In genomic region chr20:3820048-3820900, GRCh38 we compare ENCODE assay signal across 1 cellular context.
TF ChIP-seq lines count a peak whose summit lies in the region.

AP5S1 (plus strand) TSS chr20:3820547; CDS start chr20:3822118, 1,571 bp downstream.

TF ChIP-seq in H1, 55 proteins besides CTCF, POLR2A, EP300 and RAD21 (continued from another document):
- TF ChIP-seq CHD7 (IDR thresholded peaks at IDR 0.05; ENCODE audit: insufficient replicate concordance, low read length): no peak
- peak; percentile 46 to 65; a peak in 1 of 4 replicates for TF ChIP-seq SIN3A (conservative IDR thresholded peaks at IDR 0.05 in 1 of 2, IDR thresholded peaks at IDR 0.05 in 1 of 2; ENCODE audit: low read depth in 1 of 2, low read length in 2 of 2)
- no peak for TF ChIP-seq CBX8 (IDR thresholded peaks at IDR 0.05; ENCODE audit: borderline replicate concordance, low read depth, low read length)
- TF ChIP-seq GTF2F1 (IDR thresholded peaks at IDR 0.05; ENCODE audit: borderline replicate concordance, low read depth, low read length): no peak
- no peak for TF ChIP-seq SUZ12 (IDR thresholded peaks at IDR 0.05; ENCODE audit: low read length)
- TF ChIP-seq JUND (IDR thresholded peaks at IDR 0.05; ENCODE audit: low read length): peak; percentile 79
- TF ChIP-seq POLR2AphosphoS5 (IDR thresholded peaks at IDR 0.05; ENCODE audit: low read depth, low read length): peak; percentile 81; the same call in 1 of the 2 replicates
- TF ChIP-seq TAF1 (IDR thresholded peaks at IDR 0.05; ENCODE audit: low read depth, low read length): peak; percentile 86
- TF ChIP-seq SIX5 (IDR thresholded peaks at IDR 0.05; ENCODE audit: low read depth, low read length): peak; percentile 84
- TF ChIP-seq NANOG (IDR thresholded peaks at IDR 0.05; ENCODE audit: insufficient read depth, low read depth, low read length, poor library complexity, severe bottlenecking): no peak
- TF ChIP-seq KDM1A (IDR thresholded peaks at IDR 0.05; ENCODE audit: borderline replicate concordance, low read length): no peak
- TF ChIP-seq RFX5 (IDR thresholded peaks at IDR 0.05; ENCODE audit: borderline replicate concordance, low read depth, low read length): no peak
- no peak for TF ChIP-seq TCF12 (IDR thresholded peaks at IDR 0.05; ENCODE audit: low read depth, low read length)
- TF ChIP-seq TEAD4 (IDR thresholded peaks at IDR 0.05; ENCODE audit: low read depth, low read length): no peak; the same call in 1 of the 2 replicates
- TF ChIP-seq RBBP5 (IDR thresholded peaks at IDR 0.05; ENCODE audit: borderline replicate concordance, low read depth, low read length): peak; percentile 100
- no peak for TF ChIP-seq RXRA (IDR thresholded peaks at IDR 0.05; ENCODE audit: insufficient read depth, low read depth, low read length)
- TF ChIP-seq HDAC6 (IDR thresholded peaks at IDR 0.05; ENCODE audit: low read depth, low read length): no peak
- 0 out of 2 replicates have a peak, but pooled peaks have one; percentile 7 for TF ChIP-seq BACH1 (IDR thresholded peaks at IDR 0.05; ENCODE audit: low read length)
- peak; percentile 30; the same call in 1 of the 2 replicates for TF ChIP-seq ATF2 (IDR thresholded peaks at IDR 0.05; ENCODE audit: low read length)
- TF ChIP-seq ZNF274 (IDR thresholded peaks at IDR 0.05; ENCODE audit: borderline replicate concordance, extremely low read depth, low read length): no peak
- TF ChIP-seq CBX5 (IDR thresholded peaks at IDR 0.05; ENCODE audit: low read depth, low read length): no peak
- TF ChIP-seq E2F6 (IDR thresholded peaks at IDR 0.05): 0 out of 2 replicates have a peak, but pooled peaks have one; percentile 22
- TF ChIP-seq USF2 (IDR thresholded peaks at IDR 0.05; ENCODE audit: low read length): no peak; the same call in 1 of the 2 replicates
- TF ChIP-seq BCL11A (IDR thresholded peaks at IDR 0.05; ENCODE audit: low read depth in 2 of 2, low read length in 2 of 2): no peak
- TF ChIP-seq ATF3 (IDR thresholded peaks at IDR 0.05; ENCODE audit: insufficient read depth, low read depth, low read length): peak; percentile 91
- peak; percentile 94 for TF ChIP-seq YY1 (IDR thresholded peaks at IDR 0.05; ENCODE audit: low read depth, low read length)
- TF ChIP-seq CTBP2 (IDR thresholded peaks at IDR 0.05; ENCODE audit: borderline replicate concordance, insufficient read depth, insufficient read length, low read length): no peak
- peak; percentile 55 for TF ChIP-seq TBP (IDR thresholded peaks at IDR 0.05; ENCODE audit: low read depth, low read length)
- TF ChIP-seq HDAC2 (IDR thresholded peaks at IDR 0.05; ENCODE audit: borderline replicate concordance in 1 of 2, low read depth in 2 of 2, low read length in 2 of 2): peak; percentile 23 to 86; a peak in 2 of 4 replicates
- TF ChIP-seq SP1 (IDR thresholded peaks at IDR 0.05; ENCODE audit: low read depth, low read length): peak; percentile 58; the same call in 1 of the 2 replicates
- TF ChIP-seq SP2 (IDR thresholded peaks at IDR 0.05; ENCODE audit: low read length): no peak
- TF ChIP-seq SAP30 (IDR thresholded peaks at IDR 0.05; ENCODE audit: insufficient read depth, insufficient replicate concordance, low read length): no peak
- no peak for TF ChIP-seq RNF2 (IDR thresholded peaks at IDR 0.05; ENCODE audit: borderline replicate concordance, low read depth, low read length, missing control alignments, poor library complexity, severe bottlenecking)
- TF ChIP-seq FOSL1 (IDR thresholded peaks at IDR 0.05; ENCODE audit: insufficient read depth, low read depth, low read length): no peak
- peak; percentile 52; the same call in 1 of the 2 replicates for TF ChIP-seq MAFK (IDR thresholded peaks at IDR 0.05; ENCODE audit: low read depth, low read length)
- TF ChIP-seq JUN (IDR thresholded peaks at IDR 0.05; ENCODE audit: low read depth, low read length): no peak
- peak; percentile 78 for TF ChIP-seq SRF (IDR thresholded peaks at IDR 0.05; ENCODE audit: low read depth, low read length)
- TF ChIP-seq NRF1 (IDR thresholded peaks at IDR 0.05; ENCODE audit: low read depth, low read length): peak; percentile 49; the same call in 1 of the 2 replicates
- TF ChIP-seq EGR1 (IDR thresholded peaks at IDR 0.05; ENCODE audit: borderline replicate concordance, low read depth, low read length): no peak
- no peak for TF ChIP-seq SIRT6 (IDR thresholded peaks at IDR 0.05; ENCODE audit: low read length)
- TF ChIP-seq CREB1 (IDR thresholded peaks at IDR 0.05): peak; percentile 100
- peak; percentile 97 for TF ChIP-seq KDM4A (IDR thresholded peaks at IDR 0.05; ENCODE audit: low read depth, low read length, severe bottlenecking)
- TF ChIP-seq GABPA (IDR thresholded peaks at IDR 0.05; ENCODE audit: borderline replicate concordance, insufficient read depth, low read length): no peak
- no peak for TF ChIP-seq CEBPB (IDR thresholded peaks at IDR 0.05; ENCODE audit: low read depth, low read length)
- peak; percentile 75; the same call in 1 of the 2 replicates for TF ChIP-seq SP4 (IDR thresholded peaks at IDR 0.05; ENCODE audit: low read length)
- TF ChIP-seq POU5F1 (IDR thresholded peaks at IDR 0.05; ENCODE audit: low read depth, low read length): no peak
- peak; percentile 57 for TF ChIP-seq CHD2 (IDR thresholded peaks at IDR 0.05; ENCODE audit: low read length)
